ENCODE assay signal across 12 cellular contexts in the genomic region with DNA sequence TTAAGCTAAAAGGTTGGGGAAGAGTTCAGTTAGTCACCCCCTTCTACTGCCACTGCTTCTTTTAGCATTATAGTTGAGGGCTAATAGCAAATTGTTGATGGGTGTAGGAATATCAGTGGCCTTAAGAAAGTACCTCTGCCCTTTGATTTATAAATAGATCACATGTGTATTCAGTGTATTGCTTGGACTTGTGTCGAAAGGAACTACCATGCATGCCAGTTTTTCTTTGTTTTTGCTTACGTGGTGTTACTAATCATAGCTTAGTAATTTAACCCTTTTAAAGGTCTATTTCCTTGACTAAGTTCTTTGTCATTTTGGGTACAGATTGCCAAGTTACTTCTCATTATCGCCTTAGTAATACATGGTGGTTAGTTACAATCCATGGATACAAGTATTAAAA.
DNase-seq lines count a peak whose midpoint lies in the region; ATAC-seq and TF ChIP-seq lines count a peak whose summit lies in the region.
"Had no signal": no experiment of that assay in that cellular context is flagged by ENCODE, and none has a peak within 500 bp of the region (broad histone marks: within the 10 kb centered on the region; RNA-seq: fewer than 3 reads in every experiment).

No MANE protein-coding gene starts in this region.

- ATAC-seq in HG03175 (IDR thresholded peaks at IDR 0.05; ENCODE audit: unreplicated experiment): no peak

- H3K4me3 ChIP-seq in fibroblast of mammary gland (ENCODE audit: control insufficient read depth, low read depth, low read length): no peak overlapping the region
- H3K4me3 ChIP-seq: prostate gland had no signal

- H3K27ac ChIP-seq in RWPE1: no peak overlapping the region
- H3K27ac ChIP-seq: prostate gland had no signal

- POLR2A ChIA-PET in RWPE1 (lab: Yijun Ruan, JAX; ENCODE audit: low non-redundant PET): no interaction called here

- DNase-seq in ELR (ENCODE audit: low read depth) (peak; percentile 67), RWPE1 (ENCODE audit: low spot score) (peak; percentile 26), fibroblast of mammary gland (ENCODE audit: low read depth) (peak; percentile 86), non-pigmented ciliary epithelial cell (ENCODE audit: low read depth) (peak; percentile 34), AML-193 (lab: John Stamatoyannopoulos, UW) (no peak), NCI-H345 treated with DMSO at 0.1 percent for 48 hours (lab: John Stamatoyannopoulos, UW; ENCODE audit: unreplicated experiment) (no peak), CD1c-positive myeloid dendritic cell (ENCODE audit: extremely low spot score) (no peak)
- DNase-seq: activated CD4-positive, alpha-beta T cell treated with anti-CD3 and anti-CD28 coated beads, Interleukin-2, amount 50 U/mL, for 1 hour; activated naive CD4-positive, alpha-beta T cell treated with anti-CD3 and anti-CD28 coated beads for 36 hours; SW 1271 had no signal

- CTCF ChIA-PET in RWPE1 (lab: Yijun Ruan, JAX): interaction anchor here (0.7 to 1.1 kb wide), 2 partner anchors 225 to 1335 kb away, joined by 3 to 5 read pairs; partner anchors contain the start of gene ESCO1

- TF ChIP-seq CTCF in RWPE1 (conservative IDR thresholded peaks at IDR 0.05; ENCODE audit: low read depth): no peak
- no peak for TF ChIP-seq CTCF in fibroblast of mammary gland (conservative IDR thresholded peaks at IDR 0.05; ENCODE audit: control insufficient read depth, insufficient read depth, low read depth, low read length)

Comparison
In these comparisons a context has a peak if more than half of its experiments do, and no peak if none do; other contexts are left out.
1. DNase-seq: peak in ELR (single experiment), RWPE1 (single experiment), fibroblast of mammary gland (single experiment) and non-pigmented ciliary epithelial cell (single experiment); none in AML-193 (0 of 2), NCI-H345 treated with DMSO at 0.1 percent for 48 hours (single experiment) and CD1c-positive myeloid dendritic cell (single experiment).